In the genomic region with DNA sequence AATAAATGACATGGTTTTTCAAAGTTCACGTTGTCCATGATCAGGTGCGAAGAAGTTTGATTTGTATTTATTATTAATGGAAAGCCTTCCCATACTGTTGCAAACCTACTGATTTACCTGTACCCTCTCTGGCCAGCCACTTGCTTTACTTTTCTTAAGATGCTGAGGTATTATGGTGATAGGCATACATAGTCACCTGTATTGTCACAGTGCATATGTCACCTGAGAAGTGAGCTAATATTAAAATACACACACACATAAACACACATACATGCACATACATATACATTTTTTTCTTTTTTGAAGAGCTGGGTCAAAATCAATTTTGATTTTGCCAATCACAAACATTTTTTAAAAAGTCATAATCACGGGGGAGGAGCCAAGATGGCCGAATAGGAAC, we compare ENCODE assay signal across 2 cellular contexts.
TF ChIP-seq lines count a peak whose summit lies in the region.

No MANE protein-coding gene starts in this region.

TF ChIP-seq in A549, 52 proteins besides CTCF, POLR2A, EP300 and RAD21 (continued from another document):
- TF ChIP-seq MAZ (IDR thresholded peaks at IDR 0.05; ENCODE audit: borderline replicate concordance, low read depth, low read length) (no peak), ZSCAN20 (CRISPR knock-in tag; IDR thresholded peaks at IDR 0.05) (no peak), HOXB13 (CRISPR knock-in tag; IDR thresholded peaks at IDR 0.05; ENCODE audit: low read depth) (no peak), GATA3 (IDR thresholded peaks at IDR 0.05; ENCODE audit: borderline replicate concordance) (no peak), ZC3H11A (IDR thresholded peaks at IDR 0.05) (no peak), KDM5A (IDR thresholded peaks at IDR 0.05) (no peak)
- TF ChIP-seq, protein P1, sequence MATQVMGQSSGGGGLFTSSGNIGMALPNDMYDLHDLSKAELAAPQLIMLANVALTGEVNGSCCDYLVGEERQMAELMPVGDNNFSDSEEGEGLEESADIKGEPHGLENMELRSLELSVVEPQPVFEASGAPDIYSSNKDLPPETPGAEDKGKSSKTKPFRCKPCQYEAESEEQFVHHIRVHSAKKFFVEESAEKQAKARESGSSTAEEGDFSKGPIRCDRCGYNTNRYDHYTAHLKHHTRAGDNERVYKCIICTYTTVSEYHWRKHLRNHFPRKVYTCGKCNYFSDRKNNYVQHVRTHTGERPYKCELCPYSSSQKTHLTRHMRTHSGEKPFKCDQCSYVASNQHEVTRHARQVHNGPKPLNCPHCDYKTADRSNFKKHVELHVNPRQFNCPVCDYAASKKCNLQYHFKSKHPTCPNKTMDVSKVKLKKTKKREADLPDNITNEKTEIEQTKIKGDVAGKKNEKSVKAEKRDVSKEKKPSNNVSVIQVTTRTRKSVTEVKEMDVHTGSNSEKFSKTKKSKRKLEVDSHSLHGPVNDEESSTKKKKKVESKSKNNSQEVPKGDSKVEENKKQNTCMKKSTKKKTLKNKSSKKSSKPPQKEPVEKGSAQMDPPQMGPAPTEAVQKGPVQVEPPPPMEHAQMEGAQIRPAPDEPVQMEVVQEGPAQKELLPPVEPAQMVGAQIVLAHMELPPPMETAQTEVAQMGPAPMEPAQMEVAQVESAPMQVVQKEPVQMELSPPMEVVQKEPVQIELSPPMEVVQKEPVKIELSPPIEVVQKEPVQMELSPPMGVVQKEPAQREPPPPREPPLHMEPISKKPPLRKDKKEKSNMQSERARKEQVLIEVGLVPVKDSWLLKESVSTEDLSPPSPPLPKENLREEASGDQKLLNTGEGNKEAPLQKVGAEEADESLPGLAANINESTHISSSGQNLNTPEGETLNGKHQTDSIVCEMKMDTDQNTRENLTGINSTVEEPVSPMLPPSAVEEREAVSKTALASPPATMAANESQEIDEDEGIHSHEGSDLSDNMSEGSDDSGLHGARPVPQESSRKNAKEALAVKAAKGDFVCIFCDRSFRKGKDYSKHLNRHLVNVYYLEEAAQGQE (IDR thresholded peaks at IDR 0.05), result no peak

TF ChIP-seq in GM23338, 12 proteins besides CTCF, POLR2A, EP300 and RAD21 (continued from another document):
- TF ChIP-seq, protein P2, sequence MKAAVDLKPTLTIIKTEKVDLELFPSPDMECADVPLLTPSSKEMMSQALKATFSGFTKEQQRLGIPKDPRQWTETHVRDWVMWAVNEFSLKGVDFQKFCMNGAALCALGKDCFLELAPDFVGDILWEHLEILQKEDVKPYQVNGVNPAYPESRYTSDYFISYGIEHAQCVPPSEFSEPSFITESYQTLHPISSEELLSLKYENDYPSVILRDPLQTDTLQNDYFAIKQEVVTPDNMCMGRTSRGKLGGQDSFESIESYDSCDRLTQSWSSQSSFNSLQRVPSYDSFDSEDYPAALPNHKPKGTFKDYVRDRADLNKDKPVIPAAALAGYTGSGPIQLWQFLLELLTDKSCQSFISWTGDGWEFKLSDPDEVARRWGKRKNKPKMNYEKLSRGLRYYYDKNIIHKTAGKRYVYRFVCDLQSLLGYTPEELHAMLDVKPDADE (IDR thresholded peaks at IDR 0.05), result no peak
- TF ChIP-seq POLR2AphosphoS5 (IDR thresholded peaks at IDR 0.05; ENCODE audit: low read depth) (no peak), ZNF114 (CRISPR knock-in tag; IDR thresholded peaks at IDR 0.05) (no peak), ZNF331 (CRISPR knock-in tag; IDR thresholded peaks at IDR 0.05; ENCODE audit: low read depth) (no peak), CREB1 (CRISPR knock-in tag; IDR thresholded peaks at IDR 0.05; ENCODE audit: low read depth) (no peak), STAT1 (IDR thresholded peaks at IDR 0.05; ENCODE audit: unreplicated experiment) (no peak), JUNB (IDR thresholded peaks at IDR 0.05; ENCODE audit: unreplicated experiment) (no peak), NANOG (IDR thresholded peaks at IDR 0.05; ENCODE audit: borderline replicate concordance) (no peak)
- TF ChIP-seq, protein P1 (IDR thresholded peaks at IDR 0.05; ENCODE audit: unreplicated experiment), result no peak
- TF ChIP-seq, protein P3, sequence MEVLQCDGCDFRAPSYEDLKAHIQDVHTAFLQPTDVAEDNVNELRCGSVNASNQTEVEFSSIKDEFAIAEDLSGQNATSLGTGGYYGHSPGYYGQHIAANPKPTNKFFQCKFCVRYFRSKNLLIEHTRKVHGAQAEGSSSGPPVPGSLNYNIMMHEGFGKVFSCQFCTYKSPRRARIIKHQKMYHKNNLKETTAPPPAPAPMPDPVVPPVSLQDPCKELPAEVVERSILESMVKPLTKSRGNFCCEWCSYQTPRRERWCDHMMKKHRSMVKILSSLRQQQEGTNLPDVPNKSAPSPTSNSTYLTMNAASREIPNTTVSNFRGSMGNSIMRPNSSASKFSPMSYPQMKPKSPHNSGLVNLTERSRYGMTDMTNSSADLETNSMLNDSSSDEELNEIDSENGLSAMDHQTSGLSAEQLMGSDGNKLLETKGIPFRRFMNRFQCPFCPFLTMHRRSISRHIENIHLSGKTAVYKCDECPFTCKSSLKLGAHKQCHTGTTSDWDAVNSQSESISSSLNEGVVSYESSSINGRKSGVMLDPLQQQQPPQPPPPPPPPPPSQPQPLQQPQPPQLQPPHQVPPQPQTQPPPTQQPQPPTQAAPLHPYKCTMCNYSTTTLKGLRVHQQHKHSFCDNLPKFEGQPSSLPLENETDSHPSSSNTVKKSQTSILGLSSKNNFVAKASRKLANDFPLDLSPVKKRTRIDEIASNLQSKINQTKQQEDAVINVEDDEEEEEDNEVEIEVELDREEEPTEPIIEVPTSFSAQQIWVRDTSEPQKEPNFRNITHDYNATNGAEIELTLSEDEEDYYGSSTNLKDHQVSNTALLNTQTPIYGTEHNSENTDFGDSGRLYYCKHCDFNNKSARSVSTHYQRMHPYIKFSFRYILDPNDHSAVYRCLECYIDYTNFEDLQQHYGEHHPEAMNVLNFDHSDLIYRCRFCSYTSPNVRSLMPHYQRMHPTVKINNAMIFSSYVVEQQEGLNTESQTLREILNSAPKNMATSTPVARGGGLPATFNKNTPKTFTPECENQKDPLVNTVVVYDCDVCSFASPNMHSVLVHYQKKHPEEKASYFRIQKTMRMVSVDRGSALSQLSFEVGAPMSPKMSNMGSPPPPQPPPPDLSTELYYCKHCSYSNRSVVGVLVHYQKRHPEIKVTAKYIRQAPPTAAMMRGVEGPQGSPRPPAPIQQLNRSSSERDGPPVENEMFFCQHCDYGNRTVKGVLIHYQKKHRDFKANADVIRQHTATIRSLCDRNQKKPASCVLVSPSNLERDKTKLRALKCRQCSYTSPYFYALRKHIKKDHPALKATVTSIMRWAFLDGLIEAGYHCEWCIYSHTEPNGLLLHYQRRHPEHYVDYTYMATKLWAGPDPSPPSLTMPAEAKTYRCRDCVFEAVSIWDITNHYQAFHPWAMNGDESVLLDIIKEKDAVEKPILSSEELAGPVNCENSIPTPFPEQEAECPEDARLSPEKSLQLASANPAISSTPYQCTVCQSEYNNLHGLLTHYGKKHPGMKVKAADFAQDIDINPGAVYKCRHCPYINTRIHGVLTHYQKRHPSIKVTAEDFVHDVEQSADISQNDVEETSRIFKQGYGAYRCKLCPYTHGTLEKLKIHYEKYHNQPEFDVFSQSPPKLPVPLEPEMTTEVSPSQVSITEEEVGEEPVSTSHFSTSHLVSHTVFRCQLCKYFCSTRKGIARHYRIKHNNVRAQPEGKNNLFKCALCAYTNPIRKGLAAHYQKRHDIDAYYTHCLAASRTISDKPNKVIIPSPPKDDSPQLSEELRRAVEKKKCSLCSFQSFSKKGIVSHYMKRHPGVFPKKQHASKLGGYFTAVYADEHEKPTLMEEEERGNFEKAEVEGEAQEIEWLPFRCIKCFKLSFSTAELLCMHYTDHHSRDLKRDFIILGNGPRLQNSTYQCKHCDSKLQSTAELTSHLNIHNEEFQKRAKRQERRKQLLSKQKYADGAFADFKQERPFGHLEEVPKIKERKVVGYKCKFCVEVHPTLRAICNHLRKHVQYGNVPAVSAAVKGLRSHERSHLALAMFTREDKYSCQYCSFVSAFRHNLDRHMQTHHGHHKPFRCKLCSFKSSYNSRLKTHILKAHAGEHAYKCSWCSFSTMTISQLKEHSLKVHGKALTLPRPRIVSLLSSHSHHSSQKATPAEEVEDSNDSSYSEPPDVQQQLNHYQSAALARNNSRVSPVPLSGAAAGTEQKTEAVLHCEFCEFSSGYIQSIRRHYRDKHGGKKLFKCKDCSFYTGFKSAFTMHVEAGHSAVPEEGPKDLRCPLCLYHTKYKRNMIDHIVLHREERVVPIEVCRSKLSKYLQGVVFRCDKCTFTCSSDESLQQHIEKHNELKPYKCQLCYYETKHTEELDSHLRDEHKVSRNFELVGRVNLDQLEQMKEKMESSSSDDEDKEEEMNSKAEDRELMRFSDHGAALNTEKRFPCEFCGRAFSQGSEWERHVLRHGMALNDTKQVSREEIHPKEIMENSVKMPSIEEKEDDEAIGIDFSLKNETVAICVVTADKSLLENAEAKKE (CRISPR knock-in tag; IDR thresholded peaks at IDR 0.05), result no peak
TF ChIP-seq in GM23338: peak in this region for 0.
